1 cellular context compared by ENCODE assay signal in the genomic region with DNA sequence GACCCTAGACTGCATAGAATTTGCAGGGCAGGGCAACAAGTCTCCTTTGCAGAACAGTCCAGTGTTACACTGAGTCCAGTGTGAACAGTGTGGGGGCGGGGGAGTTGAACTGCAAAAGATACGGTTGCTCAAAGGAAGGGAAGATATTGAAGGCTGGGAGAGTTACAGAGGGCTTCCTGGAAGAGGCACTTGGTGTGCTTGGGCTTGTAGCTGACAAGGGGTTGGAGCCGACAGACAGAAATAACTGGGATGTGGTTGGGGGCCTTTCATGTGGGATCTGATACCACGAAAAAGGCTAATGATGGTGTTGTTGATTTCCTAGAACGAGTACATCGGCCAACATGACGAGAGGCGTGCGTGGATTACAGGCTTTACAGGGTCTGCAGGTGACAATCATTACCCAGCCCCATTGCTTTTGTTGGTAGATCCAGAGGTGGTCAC.
TF ChIP-seq lines count a peak whose summit lies in the region.

No MANE protein-coding gene starts in this region.

TF ChIP-seq in HepG2, 621 proteins besides CTCF, POLR2A, EP300 and RAD21:
- TF ChIP-seq ATF7-NPFF (CRISPR knock-in tag; IDR thresholded peaks at IDR 0.05; ENCODE audit: low read depth) (no peak), ONECUT2 (CRISPR knock-in tag; IDR thresholded peaks at IDR 0.05) (no peak), FOSL1 (CRISPR knock-in tag; IDR thresholded peaks at IDR 0.05; ENCODE audit: borderline replicate concordance) (no peak), ZBTB7B (CRISPR knock-in tag; IDR thresholded peaks at IDR 0.05) (no peak), ZNF441 (CRISPR knock-in tag; IDR thresholded peaks at IDR 0.05; ENCODE audit: borderline replicate concordance) (no peak), TCF7L2 (IDR thresholded peaks at IDR 0.05; ENCODE audit: low read depth, low read length) (no peak), MTF2 (CRISPR knock-in tag; IDR thresholded peaks at IDR 0.05; ENCODE audit: borderline replicate concordance) (no peak), KDM1A (CRISPR knock-in tag; IDR thresholded peaks at IDR 0.05) (no peak)
- TF ChIP-seq, protein P1, sequence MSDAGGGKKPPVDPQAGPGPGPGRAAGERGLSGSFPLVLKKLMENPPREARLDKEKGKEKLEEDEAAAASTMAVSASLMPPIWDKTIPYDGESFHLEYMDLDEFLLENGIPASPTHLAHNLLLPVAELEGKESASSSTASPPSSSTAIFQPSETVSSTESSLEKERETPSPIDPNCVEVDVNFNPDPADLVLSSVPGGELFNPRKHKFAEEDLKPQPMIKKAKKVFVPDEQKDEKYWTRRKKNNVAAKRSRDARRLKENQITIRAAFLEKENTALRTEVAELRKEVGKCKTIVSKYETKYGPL (CRISPR knock-in tag; IDR thresholded peaks at IDR 0.05): no peak
- TF ChIP-seq, protein P2, sequence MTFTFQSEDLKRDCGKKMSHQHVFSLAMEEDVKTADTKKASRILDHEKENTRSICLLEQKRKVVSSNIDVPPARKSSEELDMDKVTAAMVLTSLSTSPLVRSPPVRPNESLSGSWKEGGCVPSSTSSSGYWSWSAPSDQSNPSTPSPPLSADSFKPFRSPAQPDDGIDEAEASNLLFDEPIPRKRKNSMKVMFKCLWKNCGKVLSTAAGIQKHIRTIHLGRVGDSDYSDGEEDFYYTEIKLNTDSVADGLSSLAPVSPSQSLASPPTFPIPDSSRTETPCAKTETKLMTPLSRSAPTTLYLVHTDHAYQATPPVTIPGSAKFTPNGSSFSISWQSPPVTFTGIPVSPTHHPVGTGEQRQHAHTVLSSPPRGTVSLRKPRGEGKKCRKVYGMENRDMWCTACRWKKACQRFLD (CRISPR knock-in tag; IDR thresholded peaks at IDR 0.05; ENCODE audit: borderline replicate concordance): no peak
